ENCODE assay signal across 2 cellular contexts in the genomic region with DNA sequence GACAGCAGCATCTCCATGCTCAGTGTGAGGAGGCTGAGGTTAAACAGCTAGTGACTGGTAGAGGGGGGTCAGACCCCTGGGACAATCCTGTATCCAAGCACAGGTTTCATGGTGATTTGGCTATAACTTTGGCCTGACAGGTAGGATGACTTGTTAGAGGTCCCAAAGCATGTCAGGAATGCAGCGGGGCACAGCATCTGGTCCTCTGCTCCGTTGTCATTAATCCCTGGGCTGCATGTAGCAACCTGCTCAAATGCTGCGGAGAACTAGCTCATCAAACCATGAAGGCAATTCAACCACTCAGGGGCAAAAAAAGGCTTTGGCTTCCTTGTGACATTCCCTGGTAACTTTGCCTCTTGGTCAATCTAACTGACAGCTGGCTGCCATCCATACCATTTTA.
TF ChIP-seq lines count a peak whose summit lies in the region.

No MANE protein-coding gene starts in this region.

TF ChIP-seq in H1, 55 proteins besides CTCF, POLR2A, EP300 and RAD21:
- TF ChIP-seq TEAD4 (IDR thresholded peaks at IDR 0.05; ENCODE audit: low read depth, low read length) (peak; percentile 90), CHD1 (IDR thresholded peaks at IDR 0.05; ENCODE audit: low read depth, low read length) (no peak), YY1 (IDR thresholded peaks at IDR 0.05; ENCODE audit: low read depth, low read length) (no peak), CREB1 (IDR thresholded peaks at IDR 0.05) (no peak), NRF1 (IDR thresholded peaks at IDR 0.05; ENCODE audit: low read depth, low read length) (no peak), HDAC2 (IDR thresholded peaks at IDR 0.05; ENCODE audit: borderline replicate concordance in 1 of 2, low read depth in 2 of 2, low read length in 2 of 2) (no peak)

TF ChIP-seq in GM12891, 5 proteins besides CTCF, POLR2A, EP300 and RAD21:
- TF ChIP-seq PAX5 (IDR thresholded peaks at IDR 0.05; ENCODE audit: insufficient read depth, low read length, severe bottlenecking) (no peak), SPI1 (IDR thresholded peaks at IDR 0.05; ENCODE audit: low read depth, low read length) (no peak), POLR2AphosphoS5 (IDR thresholded peaks at IDR 0.05; ENCODE audit: low read depth, low read length) (no peak), POU2F2 (IDR thresholded peaks at IDR 0.05; ENCODE audit: low read depth, low read length) (no peak), TAF1 (IDR thresholded peaks at IDR 0.05; ENCODE audit: low read depth, low read length) (no peak)
